ENCODE assay signal across 1 cellular context in genomic region chr1:220880367-220880680, GRCh38.
TF ChIP-seq lines count a peak whose summit lies in the region.

No MANE protein-coding gene starts in this region.

TF ChIP-seq in GM12878, 131 proteins besides CTCF, POLR2A, EP300 and RAD21 (continued from another document):
- TF ChIP-seq ZBTB40 (IDR thresholded peaks at IDR 0.05; ENCODE audit: borderline replicate concordance) = no peak
- no peak for TF ChIP-seq IKZF1 (conservative IDR thresholded peaks at IDR 0.05)
- TF ChIP-seq ELK1 (IDR thresholded peaks at IDR 0.05; ENCODE audit: low read depth, low read length) = no peak
- TF ChIP-seq ZNF687 (IDR thresholded peaks at IDR 0.05) = no peak
- no peak for TF ChIP-seq BCL3 (IDR thresholded peaks at IDR 0.05; ENCODE audit: borderline replicate concordance, insufficient read depth, low read depth, low read length, poor library complexity, severe bottlenecking)
- TF ChIP-seq BMI1 (IDR thresholded peaks at IDR 0.05; ENCODE audit: borderline replicate concordance) = no peak
- TF ChIP-seq SREBF2 (IDR thresholded peaks at IDR 0.05; ENCODE audit: low read length) = no peak
- TF ChIP-seq CEBPZ (IDR thresholded peaks at IDR 0.05; ENCODE audit: low read depth, low read length) = no peak
- TF ChIP-seq SRF (IDR thresholded peaks at IDR 0.05; ENCODE audit: low read depth in 2 of 2, low read length in 2 of 2) = no peak
